In genomic region chr7:101743241-101743994, GRCh38 we compare ENCODE assay signal across 1 cellular context.
TF ChIP-seq lines count a peak whose summit lies in the region.

No MANE protein-coding gene starts in this region.

TF ChIP-seq in HEK293, 187 proteins besides CTCF, POLR2A, EP300 and RAD21 (continued from another document):
- no peak for TF ChIP-seq ZNF280D (tag by site-specific recombination; IDR thresholded peaks at IDR 0.05)
- TF ChIP-seq ZNF23 (tag by site-specific recombination; IDR thresholded peaks at IDR 0.05; ENCODE audit: borderline replicate concordance) = no peak
- TF ChIP-seq ZNF785 (tag by site-specific recombination; IDR thresholded peaks at IDR 0.05) = no peak
- no peak for TF ChIP-seq ZNF221 (tag by site-specific recombination; IDR thresholded peaks at IDR 0.05; ENCODE audit: borderline replicate concordance)
- TF ChIP-seq ZSCAN30 (tag by site-specific recombination; IDR thresholded peaks at IDR 0.05) = peak; percentile 45; the same call in 1 of the 2 replicates
- no peak for TF ChIP-seq ZNF510 (tag by site-specific recombination; IDR thresholded peaks at IDR 0.05; ENCODE audit: insufficient replicate concordance)
- TF ChIP-seq ZSCAN16 (tag by site-specific recombination; IDR thresholded peaks at IDR 0.05) = 0 out of 2 replicates have a peak, but pooled peaks have one; percentile 36
- no peak for TF ChIP-seq ZNF433 (tag by site-specific recombination; IDR thresholded peaks at IDR 0.05; ENCODE audit: low read depth)
- TF ChIP-seq KLF16 (tag by site-specific recombination; IDR thresholded peaks at IDR 0.05) = 0 out of 2 replicates have a peak, but pooled peaks have one; percentile 48
- TF ChIP-seq HIC1 (tag by site-specific recombination; IDR thresholded peaks at IDR 0.05) = no peak
- TF ChIP-seq ZBTB17 (tag by site-specific recombination; IDR thresholded peaks at IDR 0.05) = peak; percentile 84
- TF ChIP-seq ZNF362 (tag by site-specific recombination; IDR thresholded peaks at IDR 0.05) = peak; percentile 72
- peak; percentile 55 for TF ChIP-seq GLIS1 (tag by site-specific recombination; IDR thresholded peaks at IDR 0.05)
- TF ChIP-seq ZNF169 (tag by site-specific recombination; IDR thresholded peaks at IDR 0.05) = no peak
